ENCODE assay signal across 22 cellular contexts in genomic region chr10:31098091-31098490, GRCh38.
DNase-seq lines count a peak whose midpoint lies in the region; ATAC-seq and TF ChIP-seq lines count a peak whose summit lies in the region.
"Had no signal": no experiment of that assay in that cellular context is flagged by ENCODE, and none has a peak within 500 bp of the region (broad histone marks: within the 10 kb centered on the region; RNA-seq: fewer than 3 reads in every experiment).

No MANE protein-coding gene starts in this region.

- DNase-seq in GM23248: peak; percentile 47
- peak; percentile 18 for DNase-seq in astrocyte of the hippocampus (ENCODE audit: low read depth, low spot score)
- peak; percentile 40 for DNase-seq in myocyte (ENCODE audit: low read depth)
- DNase-seq in suprapubic skin (ENCODE audit: low spot score in 2 of 2): no peak
- DNase-seq in GOT3 (lab: John Stamatoyannopoulos, UW): no peak
- DNase-seq in T-helper 9 cell: no peak
- DNase-seq: activated CD4-positive, alpha-beta T cell treated with anti-CD3 and anti-CD28 coated beads, Interleukin-2, amount 10 ng/mL, durations not matched to agents 24 days and 14 days; activated CD8-positive, alpha-beta memory T cell treated with anti-CD3 and anti-CD28 coated beads, Interleukin-2, amount 10 ng/mL, durations not matched to agents 7 days and 5 days; activated naive CD4-positive, alpha-beta T cell treated with anti-CD3 and anti-CD28 coated beads for 36 hours; activated T-cell treated with anti-CD3 and anti-CD28 coated beads, Interleukin-2, amount 50 U/mL, for 72 hours; CD4-positive, CD25-positive, alpha-beta regulatory T cell; foreskin melanocyte; islet precursor cell; NCI-H1092 treated with DMSO at 0.1 percent for 48 hours; NCI-H1930; NCI-H226; NCI-H748 treated with DMSO at 0.1 percent for 48 hours; SK-N-SH; T-helper 2 cell had no signal

- ATAC-seq in HG03442 (IDR thresholded peaks at IDR 0.05; ENCODE audit: unreplicated experiment): no peak
- ATAC-seq: activated CD8-positive, alpha-beta memory T cell treated with anti-CD3 and anti-CD28 coated beads, Interleukin-2, amount 10 ng/mL, durations not matched to agents 7 days and 5 days; activated T-cell treated with anti-CD3 and anti-CD28 coated beads, Interleukin-2, amount 50 U/mL, for 72 hours; stimulated activated effector memory CD8-positive, alpha-beta T cell treated with anti-CD3 and anti-CD28 coated beads, Interleukin-12 subunit alpha, Interleukin-12 subunit beta, amount 100 ng/mL, for 72 hours had no signal

- H3K9me2 ChIP-seq in GM23248 (ENCODE audit: insufficient read depth): no peaks in the 10 kb centered on the region
- H3K9me2 ChIP-seq: SK-N-SH had no signal

- H3K27ac ChIP-seq in GM23248 (peak overlapping the region; percentile 0), suprapubic skin (peak overlapping the region; percentile 34)
- H3K27ac ChIP-seq: HL-60 had no signal

- in situ Hi-C loops in GM23248 (cut with MboI): no loop called here

- H3K27me3 ChIP-seq in GM23248 (replicated peaks; ENCODE audit: insufficient read depth): no peaks in the 10 kb centered on the region
- no peaks in the 10 kb centered on the region for H3K27me3 ChIP-seq in suprapubic skin

- no peak for TF ChIP-seq CTCF in suprapubic skin (IDR thresholded peaks at IDR 0.05)

- H3K9me3 ChIP-seq in GM23248 (ENCODE audit: low read depth) (no peaks in the 10 kb centered on the region), suprapubic skin (no peaks in the 10 kb centered on the region)
- H3K9me3 ChIP-seq: SK-N-SH had no signal

- H3K4me3 ChIP-seq in GM23248: peak overlapping the region; percentile 2; the same call in 1 of the 2 replicates
- H3K4me3 ChIP-seq in suprapubic skin: no peak overlapping the region

- no peak for TF ChIP-seq POLR2A in suprapubic skin (IDR thresholded peaks at IDR 0.05)

- no peaks in the 10 kb centered on the region for H3K79me2 ChIP-seq in GM23248 (ENCODE audit: insufficient read depth)

- no peak for TF ChIP-seq EP300 in suprapubic skin (IDR thresholded peaks at IDR 0.05)

- no peaks in the 10 kb centered on the region for H4K20me1 ChIP-seq in GM23248 (ENCODE audit: insufficient read depth)

- H2AFZ ChIP-seq in GM23248: peak overlapping the region; percentile 70

- H3K4me2 ChIP-seq in GM23248 (ENCODE audit: unreplicated experiment): peak overlapping the region; percentile 39
- H3K4me2 ChIP-seq: SK-N-SH had no signal

- H3K36me3 ChIP-seq in GM23248 (ENCODE audit: low read depth) (no peaks in the 10 kb centered on the region), suprapubic skin (no peaks in the 10 kb centered on the region)

- 11 to 12% methylated on average over 3 of the region's 3 CpGs for WGBS in GM23248 (ENCODE audit: low coverage in 1 of 2, low lambda C conversion rate in 2 of 2, missing lambda C conversion rate in 2 of 2), 2 experiments
- 33% methylated on average over 3 of the region's 3 CpGs for WGBS in suprapubic skin

- peaks cover 16% of the 10 kb centered on the region for H3K4me1 ChIP-seq in GM23248 (ENCODE audit: insufficient read depth)
- H3K4me1 ChIP-seq in suprapubic skin: no peaks in the 10 kb centered on the region

- H3F3A ChIP-seq in GM23248 (ENCODE audit: insufficient read depth): no peaks in the 10 kb centered on the region; the same call in 1 of the 2 replicates

- peak overlapping the region; percentile 17 for H3K9ac ChIP-seq in GM23248
- H3K9ac ChIP-seq: SK-N-SH had no signal

Comparison
In these comparisons a context has a peak if more than half of its experiments do, and no peak if none do; other contexts are left out.
1. DNase-seq: peak in GM23248 (single experiment), astrocyte of the hippocampus (single experiment) and myocyte (single experiment); none in suprapubic skin (0 of 2), GOT3 (single experiment) and T-helper 9 cell (single experiment).